Comparison of ENCODE assay signal across 8 cellular contexts in genomic region chr3:186783731-186784515, GRCh38. TPM values are rescaled to one million over a fixed set of nuclear protein-coding genes. Genes with fewer than 3 reads are reported as not detected.
DNase-seq lines count a peak whose midpoint lies in the region; ATAC-seq and TF ChIP-seq lines count a peak whose summit lies in the region.

No MANE protein-coding gene starts in this region.

- no peaks in the 10 kb centered on the region for H3K9me3 ChIP-seq in duodenal mucosa (ENCODE audit: control insufficient read depth in 1 of 2, low read length in 2 of 2)

- TF ChIP-seq POLR2A in lower leg skin (IDR thresholded peaks at IDR 0.05): peak in 1 of 2 donors; percentile 81

- ATAC-seq in GM18867 (IDR thresholded peaks at IDR 0.05; ENCODE audit: unreplicated experiment): peak; percentile 53
- ATAC-seq in HG03097 (IDR thresholded peaks at IDR 0.05; ENCODE audit: low FRiP score, unreplicated experiment): peak; percentile 47

- 0 to 1% methylated on average over 24 to 37 of the region's 56 CpGs for WGBS in lower leg skin, 2 donors

- POLR2A ChIA-PET in activated CD4-positive, alpha-beta memory T cell treated with anti-CD3 and anti-CD28 coated beads for 36 hours (lab: Charles Lee): interaction anchor here (0.6 to 4.6 kb wide), 28 partner anchors 8 to 855 kb away, joined by 3 to 87 read pairs (median 7); partner anchors contain the start of genes DNAJB11, RFC4, TBCCD1 and TRA2B

- peak overlapping the region; percentile 100 for H3K9ac ChIP-seq in duodenal mucosa (ENCODE audit: low read depth in 1 of 2, low read length in 2 of 2)

- H3K4me3 ChIP-seq in ACC112 (ENCODE audit: low read depth, low read length) (peak overlapping the region; percentile 97), duodenal mucosa (ENCODE audit: low read depth in 1 of 2, low read length in 2 of 2) (peak overlapping the region; percentile 100), lower leg skin (ENCODE audit: low read depth, poor library complexity, severe bottlenecking) (peak overlapping the region; percentile 95)

- H3K4me3 Mint-ChIP-seq in activated CD4-positive, alpha-beta memory T cell treated with anti-CD3 and anti-CD28 coated beads for 36 hours: peak overlapping the region; percentile 97

- H3K79me2 ChIP-seq in ACC112 (ENCODE audit: control insufficient read depth, insufficient read depth, low read length, unreplicated experiment): peaks cover 67% of the 10 kb centered on the region

- intact Hi-C loops in activated CD4-positive, alpha-beta memory T cell treated with anti-CD3 and anti-CD28 coated beads for 36 hours (cut with micrococcal nuclease): loop anchor here (1.0 to 5.0 kb wide), 7 partner anchors 12 to 847 kb away; partner anchors contain the start of genes DNAJB11 and RFC4
- intact Hi-C loops in lower leg skin (cut with DNase I; ENCODE audit: low total_unique reads): no loop called here

- peaks cover 60% of the 10 kb centered on the region for H3K36me3 Mint-ChIP-seq in activated CD4-positive, alpha-beta memory T cell treated with anti-CD3 and anti-CD28 coated beads for 36 hours

- H3K27me3 Mint-ChIP-seq in activated CD4-positive, alpha-beta memory T cell treated with anti-CD3 and anti-CD28 coated beads for 36 hours: no peaks in the 10 kb centered on the region

- peak overlapping the region; percentile 99 for H3K27ac Mint-ChIP-seq in activated CD4-positive, alpha-beta memory T cell treated with anti-CD3 and anti-CD28 coated beads for 36 hours

- no peaks in the 10 kb centered on the region for H3K27me3 ChIP-seq in ACC112 (ENCODE audit: insufficient read depth, low read length)
- H3K27me3 ChIP-seq in duodenal mucosa (ENCODE audit: control insufficient read depth in 1 of 2, insufficient read depth in 2 of 2, low read length in 2 of 2): no peaks in the 10 kb centered on the region

- H3K27ac ChIP-seq in ACC112 (ENCODE audit: low read depth, low read length) (peak overlapping the region; percentile 92), duodenal mucosa (ENCODE audit: low read depth, low read length) (peak overlapping the region; percentile 99)

- DNase-seq in NCI-H446 treated with DMSO at 0.1 percent for 48 hours (lab: John Stamatoyannopoulos, UW): peak; percentile 28
- DNase-seq in activated CD4-positive, alpha-beta memory T cell treated with anti-CD3 and anti-CD28 coated beads for 36 hours: peak; percentile 83
- peak; percentile 79 to 96 for DNase-seq in lower leg skin (ENCODE audit: low spot score in 2 of 2)
- peak; percentile 70 to 75 for DNase-seq in stimulated activated CD4-positive, alpha-beta T cell treated with anti-CD3 and anti-CD28 coated beads, Interleukin-4, amount 100 ng/mL, for 4 hours

- peaks cover 45% of the 10 kb centered on the region for H3K4me1 Mint-ChIP-seq in activated CD4-positive, alpha-beta memory T cell treated with anti-CD3 and anti-CD28 coated beads for 36 hours (ENCODE audit: low read depth)

- no peak for TF ChIP-seq CTCF in lower leg skin (IDR thresholded peaks at IDR 0.05)

- H3K36me3 ChIP-seq in ACC112 (ENCODE audit: insufficient read depth, low read length) (peaks cover 54% of the 10 kb centered on the region), duodenal mucosa (ENCODE audit: control insufficient read depth in 1 of 2, insufficient read depth in 2 of 2, low read length in 2 of 2) (peaks cover 47 to 48% of the 10 kb centered on the region in 2 donors)

- H3K4me1 ChIP-seq in ACC112 (ENCODE audit: control insufficient read depth, insufficient read depth, low read length, unreplicated experiment) (peaks cover 26% of the 10 kb centered on the region), duodenal mucosa (ENCODE audit: control insufficient read depth in 1 of 2, insufficient read depth in 2 of 2, low read length in 2 of 2) (peaks cover 39 to 40% of the 10 kb centered on the region in 2 donors)

- no peaks in the 10 kb centered on the region for H3K9me3 Mint-ChIP-seq in activated CD4-positive, alpha-beta memory T cell treated with anti-CD3 and anti-CD28 coated beads for 36 hours

- no peak overlapping the region for H2AFZ ChIP-seq in ACC112 (ENCODE audit: low read length, unreplicated experiment)

- CTCF ChIA-PET in activated CD4-positive, alpha-beta memory T cell treated with anti-CD3 and anti-CD28 coated beads for 36 hours (lab: Charles Lee): interaction anchor here (0.7 to 2.2 kb wide), 3 partner anchors 167 to 170 kb away, joined by 3 to 10 read pairs (median 7); no protein-coding TSS in a partner anchor

RNA-seq across cellular contexts. Expression of gene EIF4A2, which starts 0.5 kb away (rescaled TPM):
- total RNA-seq in activated CD4-positive, alpha-beta memory T cell treated with anti-CD3 and anti-CD28 coated beads for 36 hours: 100 to 1,000 TPM; 390 to 393 TPM
- 100 to 1,000 TPM; 224 to 547 (median 310) TPM for total RNA-seq in lower leg skin

RNA-seq across cellular contexts. Expression of gene RFC4, which starts 22.4 kb away (rescaled TPM):
- total RNA-seq in activated CD4-positive, alpha-beta memory T cell treated with anti-CD3 and anti-CD28 coated beads for 36 hours: 100 to 1,000 TPM; 118 to 127 TPM
- total RNA-seq in lower leg skin: 10 to 100 TPM in 2 of 4 donors, 1 to 10 TPM in 2; 6.3 to 14.0 (median 10.5) TPM

RNA-seq across cellular contexts. Expression of gene ADIPOQ, which starts 58.6 kb away (rescaled TPM):
- not detected for total RNA-seq in activated CD4-positive, alpha-beta memory T cell treated with anti-CD3 and anti-CD28 coated beads for 36 hours
- total RNA-seq in lower leg skin: 10 to 100 TPM in 2 of 4 donors, 1 to 10 TPM in 2; 1.1 to 15.6 (median 7.7) TPM

Comparison
In these comparisons a context has a peak if more than half of its experiments do, and no peak if none do; other contexts are left out.
1. Peak in every context shown above with its lines: DNase-seq, ATAC-seq, H3K4me3 ChIP-seq and H3K27ac ChIP-seq.
2. DNase-seq: peak in every context shown above with its lines; median percentile 88 in lower leg skin; 83 in activated CD4-positive, alpha-beta memory T cell treated with anti-CD3 and anti-CD28 coated beads for 36 hours; 72 in stimulated activated CD4-positive, alpha-beta T cell treated with anti-CD3 and anti-CD28 coated beads, Interleukin-4, amount 100 ng/mL, for 4 hours; 28 in NCI-H446 treated with DMSO at 0.1 percent for 48 hours.
3. RNA of gene RFC4, which starts 22.4 kb away (total RNA-seq): 118 to 127 TPM in activated CD4-positive, alpha-beta memory T cell treated with anti-CD3 and anti-CD28 coated beads for 36 hours; 6.3 to 14.0 TPM in lower leg skin; every median in the first group is over 4 times any median in the second.